19 cellular contexts compared by ENCODE assay signal in genomic region chr9:18499987-18500386, GRCh38. TPM values are rescaled to one million over a fixed set of nuclear protein-coding genes. Genes with fewer than 3 reads are reported as not detected.
A peak's percentile ranks its signal among the peaks of the same experiment; 100 is the strongest.
DNase-seq lines count a peak whose midpoint lies in the region; ATAC-seq, FAIRE-seq and TF ChIP-seq lines count a peak whose summit lies in the region.
"Had no signal": no experiment of that assay in that cellular context is flagged by ENCODE, and none has a peak within 500 bp of the region (broad histone marks: within the 10 kb centered on the region; RNA-seq: fewer than 3 reads in every experiment).

No MANE protein-coding gene starts in this region.

- no peaks in the 10 kb centered on the region for H3F3A ChIP-seq in MM.1S (ENCODE audit: insufficient read depth, low read length)

- H3K4me3 ChIP-seq in kidney epithelial cell (ENCODE audit: low read depth, low read length) (no peak overlapping the region), MM.1S (ENCODE audit: low read length) (no peak overlapping the region)
- H3K4me3 ChIP-seq in CD8-positive, alpha-beta T cell (ENCODE audit: low read depth, low read length), result no peak overlapping the region
- H3K4me3 ChIP-seq: MG63, pancreas had no signal

- peak; percentile 33 for DNase-seq in Daoy (ENCODE audit: low read depth)
- DNase-seq in NCI-H187 (lab: John Stamatoyannopoulos, UW), result peak; percentile 4
- DNase-seq in RPMI7951 (ENCODE audit: low read depth), result peak; percentile 42
- DNase-seq in kidney epithelial cell (ENCODE audit: low read depth), result peak; percentile 19
- DNase-seq in MM.1S, result no peak
- DNase-seq in frontal cortex (ENCODE audit: low spot score in 2 of 2), result no peak
- no peak for DNase-seq in CD8-positive, alpha-beta T cell
- DNase-seq: effector memory CD8-positive, alpha-beta T cell; left ventricle myocardium superior; MG63; NCI-H2227 treated with DMSO at 0.1 percent for 48 hours; pancreas; stimulated activated CD4-positive, alpha-beta T cell treated with anti-CD3 and anti-CD28 coated beads, Interleukin-4, amount 100 ng/mL, for 1 hour; stimulated activated CD8-positive, alpha-beta memory T cell treated with anti-CD3 and anti-CD28 coated beads, Interleukin-4, amount 100 ng/mL, for 48 hours had no signal

- no peak overlapping the region for H2AFZ ChIP-seq in MM.1S (ENCODE audit: low read length)

- no peaks in the 10 kb centered on the region for H3K4me1 ChIP-seq in MM.1S (ENCODE audit: low read length)
- H3K4me1 ChIP-seq in CD8-positive, alpha-beta T cell (ENCODE audit: insufficient read depth, low read length), result no peaks in the 10 kb centered on the region
- H3K4me1 ChIP-seq: pancreas had no signal

- no peaks in the 10 kb centered on the region for H3K9me2 ChIP-seq in MM.1S (replicated peaks; ENCODE audit: insufficient read depth, low read length)

- no peaks in the 10 kb centered on the region for H3K4me1 Mint-ChIP-seq in CD8-positive, alpha-beta T cell (ENCODE audit: low read depth)
- H3K4me1 Mint-ChIP-seq: central memory CD8-positive, alpha-beta T cell had no signal

- H3K36me3 ChIP-seq in kidney epithelial cell (ENCODE audit: control insufficient read depth, insufficient read depth, low read length), result no peaks in the 10 kb centered on the region
- H3K36me3 ChIP-seq in MM.1S (replicated peaks; ENCODE audit: insufficient read depth, low read length), result no peaks in the 10 kb centered on the region
- no peaks in the 10 kb centered on the region for H3K36me3 ChIP-seq in CD8-positive, alpha-beta T cell (ENCODE audit: insufficient read depth, low read length)
- H3K36me3 ChIP-seq: pancreas had no signal

- TF ChIP-seq CTCF in kidney epithelial cell (IDR thresholded peaks at IDR 0.05; ENCODE audit: insufficient read depth, low read length, poor library complexity, severe bottlenecking) (no peak), MM.1S (IDR thresholded peaks at IDR 0.05; ENCODE audit: low read length) (no peak)
- TF ChIP-seq CTCF in CD8-positive, alpha-beta T cell (IDR thresholded peaks at IDR 0.05), result no peak

- no peaks in the 10 kb centered on the region for H3K27me3 ChIP-seq in kidney epithelial cell (ENCODE audit: control insufficient read depth, insufficient read depth, low read length)
- H3K27me3 ChIP-seq in MM.1S (replicated peaks; ENCODE audit: insufficient read depth, low read length), result no peaks in the 10 kb centered on the region
- no peaks in the 10 kb centered on the region for H3K27me3 ChIP-seq in CD8-positive, alpha-beta T cell (ENCODE audit: insufficient read depth, low read length)
- H3K27me3 ChIP-seq: MG63, pancreas had no signal

- H3K9me3 Mint-ChIP-seq in CD8-positive, alpha-beta T cell, result no peaks in the 10 kb centered on the region
- H3K9me3 Mint-ChIP-seq: effector memory CD8-positive, alpha-beta T cell; T-helper 2 cell treated with Interferon-gamma antibody and Interleukin-4, amounts not matched to agents 5 μg/mL and 100 μg/mL, for 36 hours had no signal

- no peak overlapping the region for H3K27ac Mint-ChIP-seq in CD8-positive, alpha-beta T cell
- H3K27ac Mint-ChIP-seq: effector memory CD8-positive, alpha-beta T cell; T-helper 2 cell treated with Interferon-gamma antibody and Interleukin-4, amounts not matched to agents 5 μg/mL and 100 μg/mL, for 36 hours had no signal

- intact Hi-C loops in CD8-positive, alpha-beta T cell (cut with DNase I, micrococcal nuclease), result no loop called here

- H3K4me3 Mint-ChIP-seq in CD8-positive, alpha-beta T cell, result no peak overlapping the region
- H3K4me3 Mint-ChIP-seq: central memory CD8-positive, alpha-beta T cell; effector memory CD8-positive, alpha-beta T cell; T-helper 2 cell treated with Interferon-gamma antibody and Interleukin-4, amounts not matched to agents 5 μg/mL and 100 μg/mL, for 36 hours had no signal

- FAIRE-seq in frontal cortex (lab: Jason Lieb, UNC), result no peak
- FAIRE-seq: pancreas had no signal

- CTCF ChIA-PET in CD8-positive, alpha-beta T cell (lab: Charles Lee), result no interaction called here

- no peaks in the 10 kb centered on the region for H3K79me2 ChIP-seq in MM.1S (ENCODE audit: low read length)

- POLR2A ChIA-PET in CD8-positive, alpha-beta T cell (lab: Charles Lee), result no interaction called here

- no peak overlapping the region for H3K4me2 ChIP-seq in MM.1S (ENCODE audit: low read depth, low read length)

- H4K20me1 ChIP-seq in MM.1S (ENCODE audit: insufficient read depth, low read length), result no peaks in the 10 kb centered on the region

- H3K9ac ChIP-seq in MM.1S (ENCODE audit: low read length), result no peak overlapping the region

- H3K27ac ChIP-seq in MM.1S (ENCODE audit: low read length), result no peak overlapping the region
- no peak overlapping the region for H3K27ac ChIP-seq in CD8-positive, alpha-beta T cell (ENCODE audit: low read depth, low read length)
- H3K27ac ChIP-seq: pancreas had no signal

- H3K36me3 Mint-ChIP-seq in CD8-positive, alpha-beta T cell, result no peaks in the 10 kb centered on the region

- H3K27me3 Mint-ChIP-seq in CD8-positive, alpha-beta T cell (ENCODE audit: low read depth), result peaks cover 2% of the 10 kb centered on the region
- H3K27me3 Mint-ChIP-seq: central memory CD8-positive, alpha-beta T cell; effector memory CD8-positive, alpha-beta T cell had no signal

- no peaks in the 10 kb centered on the region for H3K9me3 ChIP-seq in MM.1S (replicated peaks; ENCODE audit: insufficient read depth, low read length)
- no peaks in the 10 kb centered on the region for H3K9me3 ChIP-seq in CD8-positive, alpha-beta T cell (ENCODE audit: low read length)
- H3K9me3 ChIP-seq: pancreas had no signal

- no peak for ATAC-seq in HG02938 (IDR thresholded peaks at IDR 0.05; ENCODE audit: unreplicated experiment)
- no peak for ATAC-seq in CD8-positive, alpha-beta T cell
- ATAC-seq: activated CD4-positive, CD25-positive, alpha-beta regulatory T cell treated with anti-CD3 and anti-CD28 coated beads, Interleukin-2, amount 50 U/mL, for 24 hours; effector memory CD8-positive, alpha-beta T cell; pancreas had no signal

RNA-seq across cellular contexts. Expression of gene ADAMTSL1, which starts 26.0 kb away (rescaled TPM):
- 12.7 and 16.6 TPM in 2 replicates for total RNA-seq in Daoy (2014; rRNA removed; shearing (Covaris generic))
- 24.4 and 25.1 TPM in 2 replicates for total RNA-seq in RPMI7951 (2014; rRNA removed; shearing (Covaris generic))
- total RNA-seq in kidney epithelial cell (0.08 and 0.62 TPM in 2 replicates), frontal cortex (11.4 TPM)
- not detected for total RNA-seq in CD8-positive, alpha-beta T cell
- total RNA-seq: activated CD8-positive, alpha-beta memory T cell treated with anti-CD3 and anti-CD28 coated beads for 36 hours had no signal

Comparison
In these comparisons a context has a peak if more than half of its experiments do, and no peak if none do; other contexts are left out.
1. DNase-seq: peak in Daoy (single experiment), NCI-H187 (2 of 2), RPMI7951 (single experiment) and kidney epithelial cell (single experiment); none in MM.1S (single experiment), frontal cortex (0 of 2) and CD8-positive, alpha-beta T cell (0 of 7).